Comparison of ENCODE assay signal across 9 cellular contexts in the genomic region with DNA sequence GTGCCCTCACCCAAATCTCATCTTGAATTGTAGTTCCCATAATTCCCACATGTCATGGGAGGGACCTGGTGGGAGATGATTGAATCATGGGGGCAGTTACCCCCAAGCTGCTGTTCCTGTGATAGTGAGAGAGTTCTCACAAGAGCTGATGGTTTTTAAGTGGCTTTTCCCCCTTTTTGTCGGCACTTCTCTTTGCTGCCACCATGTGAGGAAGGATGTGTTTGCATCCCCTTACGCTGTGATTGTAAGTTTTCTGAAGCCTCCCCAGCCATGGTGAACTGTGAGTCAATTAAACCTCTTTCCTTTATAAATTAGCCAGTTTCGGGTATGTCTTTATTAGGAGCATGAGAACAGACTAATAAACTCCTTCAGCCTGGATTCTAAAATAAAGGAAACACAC. TPM values are rescaled to one million over a fixed set of nuclear protein-coding genes. Genes with fewer than 3 reads are reported as not detected.
DNase-seq lines count a peak whose midpoint lies in the region; ATAC-seq and TF ChIP-seq lines count a peak whose summit lies in the region.
"Not testable (repeated sequence)": the region's sequence is repeated elsewhere in the genome, so short reads cannot be mapped to it uniquely, and the experiment has no call there.
"Had no signal": no experiment of that assay in that cellular context is flagged by ENCODE, and none has a peak within 500 bp of the region (broad histone marks: within the 10 kb centered on the region; RNA-seq: fewer than 3 reads in every experiment).

No MANE protein-coding gene starts in this region.

- not testable (repeated sequence) for H3K79me2 ChIP-seq in ACC112 (ENCODE audit: control insufficient read depth, insufficient read depth, low read length, unreplicated experiment); GM23338 (replicated peaks; ENCODE audit: insufficient read depth); SK-N-SH (ENCODE audit: insufficient read depth)

- DNase-seq in GM23338 (ENCODE audit: low spot score), result peak; percentile 64
- not testable (repeated sequence) for DNase-seq in LNCaP clone FGC (ENCODE audit: low read depth); SK-N-SH
- DNase-seq in NT2/D1 (ENCODE audit: low read depth, low spot score), result peak; percentile 8
- peak; percentile 28 for DNase-seq in choroid plexus epithelial cell (ENCODE audit: low read depth)
- DNase-seq in iPS DF 19.7 (ENCODE audit: low read depth, low spot score), result peak; percentile 35
- DNase-seq in skeletal muscle cell (ENCODE audit: low read depth), result peak; percentile 0

- peaks cover 26% of the 10 kb centered on the region for H3K36me3 Mint-ChIP-seq in GM23338 (ENCODE audit: low read depth)

- not testable (repeated sequence) for H3K4me3 ChIP-seq in ACC112 (ENCODE audit: low read depth, low read length); GM23338; LNCaP clone FGC (ENCODE audit: low read depth, low read length); NT2/D1 (ENCODE audit: insufficient read length, low read depth); SK-N-SH (ENCODE audit: low read depth in 2 of 2, low read length in 1 of 2); choroid plexus epithelial cell (ENCODE audit: low read depth, low read length); skeletal muscle cell (ENCODE audit: low read depth, low read length)

- not testable (repeated sequence) for H3K27ac Mint-ChIP-seq in GM23338

- H3K9me3 Mint-ChIP-seq in GM23338, result peaks cover 24% of the 10 kb centered on the region

- not testable (repeated sequence) for H3K4me1 Mint-ChIP-seq in GM23338

- TF ChIP-seq RAD21 in SK-N-SH (IDR thresholded peaks at IDR 0.05; ENCODE audit: low read length), result peak; percentile 35; the same call in 1 of the 2 replicates

- H3K4me2 ChIP-seq in GM23338, SK-N-SH: not testable (repeated sequence)

- TF ChIP-seq EP300 in SK-N-SH (IDR thresholded peaks at IDR 0.05; ENCODE audit: borderline replicate concordance in 1 of 2, low read depth in 1 of 2, low read length in 1 of 2), result not testable (repeated sequence)

- peaks cover 16% of the 10 kb centered on the region; the same call in 1 of the 2 replicates for H3K9me3 ChIP-seq in NT2/D1 (ENCODE audit: insufficient read depth, low read length)
- not testable (repeated sequence) for H3K9me3 ChIP-seq in SK-N-SH

- H3K36me3 ChIP-seq in ACC112 (ENCODE audit: insufficient read depth, low read length); GM23338 (ENCODE audit: insufficient read depth); NT2/D1 (ENCODE audit: insufficient read depth, insufficient read length, low read length); SK-N-SH (replicated peaks in 1 of 2; ENCODE audit: control insufficient read depth in 1 of 2, insufficient read depth in 2 of 2, low read length in 1 of 2): not testable (repeated sequence)

- H3K27ac ChIP-seq in ACC112 (ENCODE audit: low read depth, low read length); GM23338 (ENCODE audit: low read depth); SK-N-SH (ENCODE audit: low read depth in 2 of 2, low read length in 1 of 2): not testable (repeated sequence)

- H3K4me3 Mint-ChIP-seq in GM23338, result not testable (repeated sequence)

- not testable (repeated sequence) for H3K27me3 ChIP-seq in ACC112 (ENCODE audit: insufficient read depth, low read length); GM23338 (ENCODE audit: insufficient read depth); NT2/D1 (ENCODE audit: insufficient read depth, insufficient read length); SK-N-SH (ENCODE audit: insufficient read depth)

- H3F3A ChIP-seq in GM23338 (replicated peaks; ENCODE audit: low read depth); SK-N-SH (replicated peaks; ENCODE audit: insufficient read depth): not testable (repeated sequence)

- not testable (repeated sequence) for H4K20me1 ChIP-seq in GM23338 (replicated peaks; ENCODE audit: insufficient read depth); SK-N-SH (ENCODE audit: insufficient read depth)

- 50% methylated on average over 3 of the region's 3 CpGs for WGBS in SK-N-SH (ENCODE audit: low lambda C conversion rate)

- H2AFZ ChIP-seq in ACC112 (ENCODE audit: low read length, unreplicated experiment), result peak overlapping the region; percentile 62
- H2AFZ ChIP-seq in GM23338; SK-N-SH (ENCODE audit: low read depth): not testable (repeated sequence)

- H3K9ac ChIP-seq in NT2/D1 (ENCODE audit: insufficient read length, low read depth); SK-N-SH: not testable (repeated sequence)

- not testable (repeated sequence) for H3K27me3 Mint-ChIP-seq in GM23338 (ENCODE audit: insufficient read depth, low read depth, poor library complexity)

- TF ChIP-seq CTCF in GM23338 (conservative IDR thresholded peaks at IDR 0.05; ENCODE audit: low read depth in 2 of 2), result peak; percentile 42 to 70
- peak; percentile 37 for TF ChIP-seq CTCF in LNCaP clone FGC (IDR thresholded peaks at IDR 0.05; ENCODE audit: control insufficient read depth, extremely low read depth, insufficient read depth)
- peak; percentile 35 for TF ChIP-seq CTCF in SK-N-SH (IDR thresholded peaks at IDR 0.05)
- peak; percentile 40 for TF ChIP-seq CTCF in choroid plexus epithelial cell (conservative IDR thresholded peaks at IDR 0.05; ENCODE audit: low read depth, low read length)

- peak; percentile 45; the same call in 2 of the 3 replicates for ATAC-seq in GM23338

- H3K4me1 ChIP-seq in ACC112 (ENCODE audit: control insufficient read depth, insufficient read depth, low read length, unreplicated experiment); GM23338 (ENCODE audit: insufficient read depth); NT2/D1 (ENCODE audit: insufficient read depth, insufficient read length); SK-N-SH (ENCODE audit: control insufficient read depth in 1 of 2, insufficient read depth in 2 of 2, low read depth in 1 of 2, low read length in 1 of 2): not testable (repeated sequence)

- POLR2A ChIA-PET in SK-N-SH (lab: Yijun Ruan, JAX), result not testable (repeated sequence)

- H3K9me2 ChIP-seq in GM23338 (ENCODE audit: insufficient read depth); SK-N-SH: not testable (repeated sequence)

- CTCF ChIA-PET in SK-N-SH (lab: Yijun Ruan, JAX), result interaction anchor here (0.6 to 1.7 kb wide), 7 partner anchors 10 to 291 kb away, joined by 3 to 4 read pairs (median 3); no protein-coding TSS in a partner anchor

TF ChIP-seq in SK-N-SH, 30 proteins besides CTCF, POLR2A, EP300 and RAD21:
- peak; percentile 32; the same call in 1 of the 2 replicates for TF ChIP-seq SMC3 (IDR thresholded peaks at IDR 0.05; ENCODE audit: low read depth, low read length)

RNA-seq across cellular contexts. Expression of a gene that starts 57.2 kb away (rescaled TPM):
- total RNA-seq in GM23338 (2014; rRNA removed; shearing (Covaris generic)), result 8.0 and 13.4 TPM in 2 replicates
- polyA plus RNA-seq in GM23338 (2016; fragmentation: Nextera tagmentation; extraction: Ambion mirVana) (8.9 and 11.7 TPM in 2 replicates), SK-N-SH (2012; rRNA removed) (0.02 TPM in 2 replicates)
- 0.01 TPM in 2 replicates for polyA plus RNA-seq in SK-N-SH (2012; cell fraction: cytosol; rRNA removed)
- 0.01 TPM in 1 of 2 replicates, not detected in the other for polyA plus RNA-seq in SK-N-SH (2012; cell fraction: nucleus; rRNA removed)
- polyA plus RNA-seq: K562 had no signal
